10 cellular contexts compared by ENCODE assay signal in the genomic region with DNA sequence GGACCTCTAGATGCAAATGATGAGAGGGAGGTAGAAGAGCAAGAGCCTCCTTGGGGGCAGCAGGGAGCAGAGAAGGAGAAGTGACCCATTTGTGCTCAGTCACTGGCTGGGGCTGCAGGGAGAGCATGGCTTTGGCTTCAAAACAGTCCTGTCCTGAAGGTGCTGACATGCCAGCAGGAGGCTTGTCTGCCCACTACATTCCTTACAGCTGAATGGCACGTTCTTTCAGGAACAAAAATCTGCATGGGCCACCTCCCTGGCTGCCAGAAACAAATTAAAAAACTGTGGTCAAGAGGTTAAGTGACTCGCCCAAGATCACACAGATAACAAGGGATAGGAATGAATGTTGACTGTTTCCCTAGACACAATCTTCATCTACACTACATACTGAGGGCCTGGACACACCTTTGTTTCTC.
A peak's percentile ranks its signal among the peaks of the same experiment; 100 is the strongest.
DNase-seq lines count a peak whose midpoint lies in the region; ATAC-seq, FAIRE-seq and TF ChIP-seq lines count a peak whose summit lies in the region.
"Had no signal": no experiment of that assay in that cellular context is flagged by ENCODE, and none has a peak within 500 bp of the region (broad histone marks: within the 10 kb centered on the region; RNA-seq: fewer than 3 reads in every experiment).

No MANE protein-coding gene starts in this region.

- DNase-seq in Caco-2 (peak; percentile 20 to 44), IMR-90 (peak; percentile 60), astrocyte (ENCODE audit: low read depth) (peak; percentile 74), left lung (no peak), NCI-H774 (lab: John Stamatoyannopoulos, UW) (no peak), NCI-H526 (lab: John Stamatoyannopoulos, UW) (no peak), cerebellar nuclear complex (lab: John Stamatoyannopoulos, UW) (no peak), transverse colon (no peak)
- DNase-seq: NK-92 treated with Interleukin-12 subunit alpha and Interleukin-12 subunit beta, amount 100 ng/mL, for 24 hours; ovary had no signal

- no peaks in the 10 kb centered on the region for H3K79me2 ChIP-seq in astrocyte (ENCODE audit: insufficient read depth, low read length)

- H3K36me3 Mint-ChIP-seq in Caco-2 (ENCODE audit: insufficient read depth, unreplicated experiment) (no peaks in the 10 kb centered on the region), astrocyte (ENCODE audit: low read depth, unreplicated experiment) (peaks cover 32% of the 10 kb centered on the region)

- H4K20me1 ChIP-seq in IMR-90 (ENCODE audit: insufficient read depth, low read length) = 0 out of 2 replicates have a peak, but pooled peaks cover 3% of the 10 kb centered on the region
- no peaks in the 10 kb centered on the region for H4K20me1 ChIP-seq in astrocyte (ENCODE audit: insufficient read depth, low read length)

- H2BK20ac ChIP-seq in IMR-90 (ENCODE audit: low read depth, low read length) = no peak overlapping the region

- H3K27me3 ChIP-seq in Caco-2 (replicated peaks; ENCODE audit: control insufficient read depth, insufficient read depth, low read length) (0 out of 2 replicates have a peak, but pooled peaks cover 1% of the 10 kb centered on the region), IMR-90 (ENCODE audit: control insufficient read depth, insufficient read depth, low read length) (no peaks in the 10 kb centered on the region), astrocyte (ENCODE audit: insufficient read depth, low read length) (no peaks in the 10 kb centered on the region), left lung (no peaks in the 10 kb centered on the region), transverse colon (no peaks in the 10 kb centered on the region)
- H3K27me3 ChIP-seq: ovary had no signal

- dilution Hi-C loops in IMR-90 (cut with HindIII; ENCODE audit: low sequenced_read_pairs, unreplicated experiment) = no loop called here

- H3K4me3 Mint-ChIP-seq in Caco-2 (ENCODE audit: unreplicated experiment) = no peak overlapping the region
- no peak overlapping the region for H3K4me3 Mint-ChIP-seq in astrocyte (ENCODE audit: unreplicated experiment)

- TF ChIP-seq RAD21 in IMR-90 (IDR thresholded peaks at IDR 0.05; ENCODE audit: low read length) = no peak; the same call in 1 of the 2 replicates

- WGBS in IMR-90 (ENCODE audit: extremely low coverage in 2 of 2, insufficient read length in 1 of 2), 2 experiments = no CpG with 5 or more reads among the region's 2 CpGs
- 50% methylated on average over 2 of the region's 2 CpGs; no CpG with 5 or more reads in 1 of the 2 donors for WGBS in transverse colon (ENCODE audit: low coverage in 1 of 2), 2 donors

- peaks cover 19 to 28% of the 10 kb centered on the region in 2 experiments; a peak in 3 of 4 replicates for H3K79me1 ChIP-seq in IMR-90 (ENCODE audit: low read depth in 1 of 2, low read length in 2 of 2)

- no peak overlapping the region for H2BK5ac ChIP-seq in IMR-90 (ENCODE audit: low read depth, low read length, poor library complexity, severe bottlenecking)

- H3K23ac ChIP-seq in IMR-90 (ENCODE audit: low read depth, low read length) = no peak overlapping the region

- H3K9me1 ChIP-seq in IMR-90 (ENCODE audit: insufficient read depth, low read length) = peaks cover 10% of the 10 kb centered on the region; the same call in 1 of the 2 replicates

- no peak overlapping the region for H3K56ac ChIP-seq in IMR-90 (ENCODE audit: extremely low read depth, insufficient read depth, low read length)

- H2BK15ac ChIP-seq in IMR-90 (ENCODE audit: low read depth, low read length) = no peak overlapping the region

- H2BK120ac ChIP-seq in IMR-90 (ENCODE audit: low read depth, low read length) = no peak overlapping the region

- FAIRE-seq in astrocyte (lab: Jason Lieb, UNC) = peak; percentile 93

- no peak overlapping the region for H4K8ac ChIP-seq in IMR-90 (ENCODE audit: low read depth in 2 of 2, low read length in 2 of 2)

- H3K9me3 Mint-ChIP-seq in Caco-2 (ENCODE audit: unreplicated experiment) = no peaks in the 10 kb centered on the region
- H3K9me3 Mint-ChIP-seq in astrocyte (ENCODE audit: unreplicated experiment) = no peaks in the 10 kb centered on the region

- H3K4me2 ChIP-seq in IMR-90 (ENCODE audit: low read depth, low read length) = no peak overlapping the region
- peak overlapping the region; percentile 2 for H3K4me2 ChIP-seq in astrocyte (ENCODE audit: low read length)

- no peak overlapping the region for H3K27ac ChIP-seq in IMR-90 (ENCODE audit: insufficient read depth, low read length)
- peak overlapping the region; percentile 15 for H3K27ac ChIP-seq in astrocyte (ENCODE audit: low read depth, low read length)
- H3K27ac ChIP-seq in left lung = no peak overlapping the region
- no peak overlapping the region for H3K27ac ChIP-seq in transverse colon
- H3K27ac ChIP-seq: ovary had no signal

- in situ Hi-C loops in IMR-90 (cut with MboI; ENCODE audit: low sequenced_read_pairs) = no loop called here
- in situ Hi-C loops in transverse colon (cut with MboI; ENCODE audit: low pct_ligation_motif_present in 1 of 4, low pct_unique_long_range_greater_than_20kb in 1 of 4, low sequenced_read_pairs in 3 of 4) = no loop called here

- no peak overlapping the region for H3K14ac ChIP-seq in IMR-90 (replicated peaks; ENCODE audit: low read depth, low read length)

- POLR2A ChIA-PET in Caco-2 (lab: Charles Lee) = no interaction called here
- POLR2A ChIA-PET in IMR-90 (lab: Charles Lee; ENCODE audit: unreplicated experiment) = no interaction called here

- H2AFZ ChIP-seq in IMR-90 (replicated peaks; ENCODE audit: low read length, poor library complexity) (peak overlapping the region; percentile 13), astrocyte (ENCODE audit: low read depth, low read length) (no peak overlapping the region)

- H3K9ac ChIP-seq in IMR-90 (ENCODE audit: low read depth, low read length) = no peak overlapping the region
- no peak overlapping the region for H3K9ac ChIP-seq in astrocyte (ENCODE audit: low read length)

- H3K9me3 ChIP-seq in Caco-2 (no peaks in the 10 kb centered on the region), IMR-90 (ENCODE audit: control insufficient read depth, insufficient read depth, low read length) (no peaks in the 10 kb centered on the region), astrocyte (ENCODE audit: insufficient read depth, low read depth, low read length) (no peaks in the 10 kb centered on the region), left lung (no peaks in the 10 kb centered on the region), transverse colon (no peaks in the 10 kb centered on the region)
- H3K9me3 ChIP-seq: ovary had no signal

- no peak overlapping the region for H3K18ac ChIP-seq in IMR-90 (ENCODE audit: low read depth, low read length)

- peak; percentile 82 for ATAC-seq in IMR-90 (ENCODE audit: low read depth)
- ATAC-seq in left lung = peak; percentile 83

- TF ChIP-seq EP300 in transverse colon (IDR thresholded peaks at IDR 0.05; ENCODE audit: low read depth) = no peak

- H3K4me1 ChIP-seq in Caco-2 (no peaks in the 10 kb centered on the region), IMR-90 (ENCODE audit: control insufficient read depth, insufficient read depth, low read length) (peaks cover 8% of the 10 kb centered on the region), astrocyte (ENCODE audit: insufficient read depth, low read length) (peaks cover 10% of the 10 kb centered on the region), left lung (no peaks in the 10 kb centered on the region), transverse colon (no peaks in the 10 kb centered on the region)

- H3K4ac ChIP-seq in IMR-90 (ENCODE audit: low read depth, low read length) = no peak overlapping the region

- H3K27ac Mint-ChIP-seq in Caco-2 (ENCODE audit: unreplicated experiment) = no peak overlapping the region
- peak overlapping the region; percentile 16 for H3K27ac Mint-ChIP-seq in astrocyte (ENCODE audit: unreplicated experiment)

- no peaks in the 10 kb centered on the region for H3K27me3 Mint-ChIP-seq in Caco-2 (ENCODE audit: insufficient read depth, unreplicated experiment)
- H3K27me3 Mint-ChIP-seq in astrocyte (ENCODE audit: low read depth, unreplicated experiment) = no peaks in the 10 kb centered on the region

- H2AK5ac ChIP-seq in IMR-90 (ENCODE audit: low read depth, low read length) = no peak overlapping the region

- no TSS peak for BruUV-seq in Caco-2 (replicated peaks; lab: Mats Ljungman, UMichigan)
- no TSS peak for BruUV-seq in IMR-90 (replicated peaks; lab: Mats Ljungman, UMichigan)

- H4K91ac ChIP-seq in IMR-90 (ENCODE audit: insufficient read depth, low read depth, low read length) = no peak overlapping the region

- TF ChIP-seq POLR2A in IMR-90 (IDR thresholded peaks at IDR 0.05; ENCODE audit: low read depth, low read length) (no peak), transverse colon (IDR thresholded peaks at IDR 0.05) (no peak)

- intact Hi-C loops in Caco-2 (cut with micrococcal nuclease; ENCODE audit: unreplicated experiment) = no loop called here
- intact Hi-C loops in IMR-90 (cut with micrococcal nuclease) = no loop called here
- intact Hi-C loops in left lung (cut with DNase I) = no loop called here
- intact Hi-C loops in transverse colon (cut with DNase I; ENCODE audit: low total_unique reads) = no loop called here

- no peak overlapping the region for H4K5ac ChIP-seq in IMR-90 (ENCODE audit: low read depth, low read length)

- H3K4me1 Mint-ChIP-seq in Caco-2 (ENCODE audit: low read depth, unreplicated experiment) (peaks cover 6% of the 10 kb centered on the region), astrocyte (ENCODE audit: low read depth, unreplicated experiment) (peaks cover 18% of the 10 kb centered on the region)

- no peak overlapping the region for H2AK9ac ChIP-seq in IMR-90 (replicated peaks; ENCODE audit: low read depth, low read length, poor library complexity)

- TF ChIP-seq CTCF in Caco-2 (IDR thresholded peaks at IDR 0.05; ENCODE audit: insufficient read depth in 1 of 2, low read depth in 1 of 2, low read length in 1 of 2, severe bottlenecking in 1 of 2, unreplicated experiment in 1 of 2) (no peak), IMR-90 (conservative IDR thresholded peaks at IDR 0.05; ENCODE audit: low read depth, low read length) (0 out of 2 replicates have a peak, but pooled peaks have one; percentile 9), astrocyte (IDR thresholded peaks at IDR 0.05; ENCODE audit: insufficient read depth, low read depth, low read length) (no peak), left lung (IDR thresholded peaks at IDR 0.05) (no peak), transverse colon (IDR thresholded peaks at IDR 0.05) (no peak)

- H3K4me3 ChIP-seq in Caco-2 (ENCODE audit: low read depth, low read length) (no peak overlapping the region), IMR-90 (ENCODE audit: insufficient read depth, low read depth, low read length) (no peak overlapping the region), astrocyte (ENCODE audit: insufficient read depth, low read depth, low read length) (no peak overlapping the region), left lung (no peak overlapping the region), transverse colon (no peak overlapping the region)
- H3K4me3 ChIP-seq: ovary had no signal

- H3K36me3 ChIP-seq in Caco-2 (ENCODE audit: control insufficient read depth, insufficient read depth, low read length) = no peaks in the 10 kb centered on the region
- H3K36me3 ChIP-seq in IMR-90 (ENCODE audit: control insufficient read depth, insufficient read depth, low read length) = peaks cover 26% of the 10 kb centered on the region
- peaks cover 29% of the 10 kb centered on the region for H3K36me3 ChIP-seq in astrocyte (ENCODE audit: insufficient read depth, low read length)
- H3K36me3 ChIP-seq in left lung = peaks cover 0 to 52% of the 10 kb centered on the region in 2 donors
- peaks cover 0 to 21% (median 4%) of the 10 kb centered on the region in 4 donors for H3K36me3 ChIP-seq in transverse colon
- H3K36me3 ChIP-seq: ovary had no signal

- CTCF ChIA-PET in Caco-2 (lab: Charles Lee) (no interaction called here), IMR-90 (lab: Yijun Ruan, JAX) (no interaction called here)

Comparison
In these comparisons a context has a peak if more than half of its experiments do, and no peak if none do; other contexts are left out.
1. DNase-seq: peak in Caco-2 (2 of 2), IMR-90 (single experiment) and astrocyte (single experiment); none in left lung (0 of 2), NCI-H774 (single experiment), NCI-H526 (0 of 2), cerebellar nuclear complex (0 of 2) and transverse colon (single experiment).